Comparison of ENCODE assay signal across 2 cellular contexts in the genomic region with DNA sequence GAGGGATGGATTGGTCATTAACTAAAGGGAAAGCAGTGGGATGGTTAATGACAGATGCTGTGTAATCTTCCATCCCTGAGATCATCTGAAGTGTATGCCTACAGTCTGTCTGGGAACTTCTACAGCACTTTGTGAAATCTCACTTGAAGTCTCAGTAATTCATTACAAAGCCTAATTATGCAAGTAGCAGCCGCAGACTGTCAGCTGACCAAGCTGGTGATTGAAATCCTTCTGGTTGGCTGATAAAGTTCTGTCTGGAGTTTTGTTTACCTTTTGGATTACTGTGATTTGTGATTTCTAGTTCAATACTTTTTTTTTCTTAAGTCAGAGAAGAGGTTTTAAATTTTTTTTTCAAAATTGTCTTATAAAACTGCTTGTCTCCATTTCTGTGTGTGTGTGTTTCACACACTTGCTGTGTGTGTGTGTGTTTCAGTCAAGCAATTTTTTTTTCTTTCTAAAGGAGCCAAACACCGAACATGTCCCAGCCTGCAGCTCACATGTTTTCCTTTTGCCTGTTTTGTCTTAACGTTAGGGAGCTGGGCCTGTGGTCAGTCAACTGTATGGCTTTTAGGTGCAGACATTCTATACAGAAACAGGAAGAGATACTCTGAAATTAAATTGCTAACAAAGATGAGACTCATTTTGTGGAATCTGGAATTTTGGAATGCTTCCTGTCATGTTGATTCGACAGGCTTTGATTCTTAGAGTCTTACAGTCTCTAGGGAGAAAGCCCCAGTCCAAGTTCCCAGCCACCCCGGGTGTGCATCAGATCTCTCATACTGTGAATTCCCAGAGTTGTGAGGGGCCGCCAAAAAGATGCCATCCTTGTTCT.
TF ChIP-seq lines count a peak whose summit lies in the region.

No MANE protein-coding gene starts in this region.

TF ChIP-seq in A549, 52 proteins besides CTCF, POLR2A, EP300 and RAD21:
- TF ChIP-seq, protein P1, sequence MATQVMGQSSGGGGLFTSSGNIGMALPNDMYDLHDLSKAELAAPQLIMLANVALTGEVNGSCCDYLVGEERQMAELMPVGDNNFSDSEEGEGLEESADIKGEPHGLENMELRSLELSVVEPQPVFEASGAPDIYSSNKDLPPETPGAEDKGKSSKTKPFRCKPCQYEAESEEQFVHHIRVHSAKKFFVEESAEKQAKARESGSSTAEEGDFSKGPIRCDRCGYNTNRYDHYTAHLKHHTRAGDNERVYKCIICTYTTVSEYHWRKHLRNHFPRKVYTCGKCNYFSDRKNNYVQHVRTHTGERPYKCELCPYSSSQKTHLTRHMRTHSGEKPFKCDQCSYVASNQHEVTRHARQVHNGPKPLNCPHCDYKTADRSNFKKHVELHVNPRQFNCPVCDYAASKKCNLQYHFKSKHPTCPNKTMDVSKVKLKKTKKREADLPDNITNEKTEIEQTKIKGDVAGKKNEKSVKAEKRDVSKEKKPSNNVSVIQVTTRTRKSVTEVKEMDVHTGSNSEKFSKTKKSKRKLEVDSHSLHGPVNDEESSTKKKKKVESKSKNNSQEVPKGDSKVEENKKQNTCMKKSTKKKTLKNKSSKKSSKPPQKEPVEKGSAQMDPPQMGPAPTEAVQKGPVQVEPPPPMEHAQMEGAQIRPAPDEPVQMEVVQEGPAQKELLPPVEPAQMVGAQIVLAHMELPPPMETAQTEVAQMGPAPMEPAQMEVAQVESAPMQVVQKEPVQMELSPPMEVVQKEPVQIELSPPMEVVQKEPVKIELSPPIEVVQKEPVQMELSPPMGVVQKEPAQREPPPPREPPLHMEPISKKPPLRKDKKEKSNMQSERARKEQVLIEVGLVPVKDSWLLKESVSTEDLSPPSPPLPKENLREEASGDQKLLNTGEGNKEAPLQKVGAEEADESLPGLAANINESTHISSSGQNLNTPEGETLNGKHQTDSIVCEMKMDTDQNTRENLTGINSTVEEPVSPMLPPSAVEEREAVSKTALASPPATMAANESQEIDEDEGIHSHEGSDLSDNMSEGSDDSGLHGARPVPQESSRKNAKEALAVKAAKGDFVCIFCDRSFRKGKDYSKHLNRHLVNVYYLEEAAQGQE (IDR thresholded peaks at IDR 0.05) = no peak
- TF ChIP-seq, protein P2, sequence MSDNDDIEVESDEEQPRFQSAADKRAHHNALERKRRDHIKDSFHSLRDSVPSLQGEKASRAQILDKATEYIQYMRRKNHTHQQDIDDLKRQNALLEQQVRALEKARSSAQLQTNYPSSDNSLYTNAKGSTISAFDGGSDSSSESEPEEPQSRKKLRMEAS (IDR thresholded peaks at IDR 0.05) = no peak
- TF ChIP-seq ZNF302 (CRISPR knock-in tag; IDR thresholded peaks at IDR 0.05) = no peak
- no peak for TF ChIP-seq SREBF2 (IDR thresholded peaks at IDR 0.05)
- TF ChIP-seq CEBPB (IDR thresholded peaks at IDR 0.05) = no peak

TF ChIP-seq in WTC11, 78 proteins besides CTCF, POLR2A, EP300 and RAD21:
- TF ChIP-seq, protein P3, sequence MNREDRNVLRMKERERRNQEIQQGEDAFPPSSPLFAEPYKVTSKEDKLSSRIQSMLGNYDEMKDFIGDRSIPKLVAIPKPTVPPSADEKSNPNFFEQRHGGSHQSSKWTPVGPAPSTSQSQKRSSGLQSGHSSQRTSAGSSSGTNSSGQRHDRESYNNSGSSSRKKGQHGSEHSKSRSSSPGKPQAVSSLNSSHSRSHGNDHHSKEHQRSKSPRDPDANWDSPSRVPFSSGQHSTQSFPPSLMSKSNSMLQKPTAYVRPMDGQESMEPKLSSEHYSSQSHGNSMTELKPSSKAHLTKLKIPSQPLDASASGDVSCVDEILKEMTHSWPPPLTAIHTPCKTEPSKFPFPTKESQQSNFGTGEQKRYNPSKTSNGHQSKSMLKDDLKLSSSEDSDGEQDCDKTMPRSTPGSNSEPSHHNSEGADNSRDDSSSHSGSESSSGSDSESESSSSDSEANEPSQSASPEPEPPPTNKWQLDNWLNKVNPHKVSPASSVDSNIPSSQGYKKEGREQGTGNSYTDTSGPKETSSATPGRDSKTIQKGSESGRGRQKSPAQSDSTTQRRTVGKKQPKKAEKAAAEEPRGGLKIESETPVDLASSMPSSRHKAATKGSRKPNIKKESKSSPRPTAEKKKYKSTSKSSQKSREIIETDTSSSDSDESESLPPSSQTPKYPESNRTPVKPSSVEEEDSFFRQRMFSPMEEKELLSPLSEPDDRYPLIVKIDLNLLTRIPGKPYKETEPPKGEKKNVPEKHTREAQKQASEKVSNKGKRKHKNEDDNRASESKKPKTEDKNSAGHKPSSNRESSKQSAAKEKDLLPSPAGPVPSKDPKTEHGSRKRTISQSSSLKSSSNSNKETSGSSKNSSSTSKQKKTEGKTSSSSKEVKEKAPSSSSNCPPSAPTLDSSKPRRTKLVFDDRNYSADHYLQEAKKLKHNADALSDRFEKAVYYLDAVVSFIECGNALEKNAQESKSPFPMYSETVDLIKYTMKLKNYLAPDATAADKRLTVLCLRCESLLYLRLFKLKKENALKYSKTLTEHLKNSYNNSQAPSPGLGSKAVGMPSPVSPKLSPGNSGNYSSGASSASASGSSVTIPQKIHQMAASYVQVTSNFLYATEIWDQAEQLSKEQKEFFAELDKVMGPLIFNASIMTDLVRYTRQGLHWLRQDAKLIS (CRISPR knock-in tag; IDR thresholded peaks at IDR 0.05; ENCODE audit: borderline replicate concordance) = no peak
- TF ChIP-seq, protein P4, sequence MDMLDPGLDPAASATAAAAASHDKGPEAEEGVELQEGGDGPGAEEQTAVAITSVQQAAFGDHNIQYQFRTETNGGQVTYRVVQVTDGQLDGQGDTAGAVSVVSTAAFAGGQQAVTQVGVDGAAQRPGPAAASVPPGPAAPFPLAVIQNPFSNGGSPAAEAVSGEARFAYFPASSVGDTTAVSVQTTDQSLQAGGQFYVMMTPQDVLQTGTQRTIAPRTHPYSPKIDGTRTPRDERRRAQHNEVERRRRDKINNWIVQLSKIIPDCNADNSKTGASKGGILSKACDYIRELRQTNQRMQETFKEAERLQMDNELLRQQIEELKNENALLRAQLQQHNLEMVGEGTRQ (CRISPR knock-in tag; IDR thresholded peaks at IDR 0.05) = peak; percentile 61
- TF ChIP-seq, protein P5, sequence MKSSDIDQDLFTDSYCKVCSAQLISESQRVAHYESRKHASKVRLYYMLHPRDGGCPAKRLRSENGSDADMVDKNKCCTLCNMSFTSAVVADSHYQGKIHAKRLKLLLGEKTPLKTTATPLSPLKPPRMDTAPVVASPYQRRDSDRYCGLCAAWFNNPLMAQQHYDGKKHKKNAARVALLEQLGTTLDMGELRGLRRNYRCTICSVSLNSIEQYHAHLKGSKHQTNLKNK (CRISPR knock-in tag; IDR thresholded peaks at IDR 0.05) = no peak
